18 cellular contexts compared by ENCODE assay signal in the genomic region with DNA sequence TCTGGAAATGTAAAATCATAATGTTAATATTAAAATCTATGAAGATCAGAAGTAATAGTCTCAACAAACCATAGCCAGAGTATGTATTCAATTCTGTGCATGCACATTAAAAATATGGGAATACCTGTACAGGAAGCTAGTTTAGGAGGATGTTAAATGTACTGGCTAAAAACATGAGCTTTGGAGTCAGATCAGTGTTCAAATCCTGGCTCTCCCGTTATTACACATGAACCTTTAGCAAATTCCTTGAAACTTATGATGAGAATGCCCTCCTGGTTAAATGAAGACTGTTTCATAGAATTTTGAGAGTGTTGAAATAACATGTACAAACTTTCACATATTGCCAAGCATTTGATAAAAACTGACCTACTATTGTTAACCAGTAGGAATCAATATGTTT. TPM values are rescaled to one million over a fixed set of nuclear protein-coding genes. Genes with fewer than 3 reads are reported as not detected.
DNase-seq lines count a peak whose midpoint lies in the region; ATAC-seq, FAIRE-seq and TF ChIP-seq lines count a peak whose summit lies in the region.
"Had no signal": no experiment of that assay in that cellular context is flagged by ENCODE, and none has a peak within 500 bp of the region (broad histone marks: within the 10 kb centered on the region; RNA-seq: fewer than 3 reads in every experiment).

No MANE protein-coding gene starts in this region.

- H3K27me3 ChIP-seq in HepG2 (ENCODE audit: control insufficient read depth in 1 of 2, insufficient read depth in 2 of 2, low read length in 2 of 2) (no peaks in the 10 kb centered on the region), right lobe of liver (no peaks in the 10 kb centered on the region), neuron (ENCODE audit: insufficient read depth, low read length) (no peaks in the 10 kb centered on the region), ovary (no peaks in the 10 kb centered on the region)
- H3K27me3 ChIP-seq: BLaER1 treated with 17β-estradiol and CSF1 and Interleukin-3, amounts not matched to agents 10 nM and 100 nM had no signal

- peaks cover 33% of the 10 kb centered on the region for H3K79me2 ChIP-seq in HepG2 (ENCODE audit: insufficient read depth, low read length)

- TF ChIP-seq POLR2A in HepG2 (IDR thresholded peaks at IDR 0.05; ENCODE audit: insufficient read depth in 1 of 2, low read depth in 2 of 2, low read length in 2 of 2) (no peak), right lobe of liver (IDR thresholded peaks at IDR 0.05) (no peak), ovary (IDR thresholded peaks at IDR 0.05) (no peak)

- H3K4me3 ChIP-seq in HepG2 (replicated peaks in 1 of 3; ENCODE audit: insufficient read depth in 1 of 3, low read depth in 2 of 3, low read length in 3 of 3) (no peak overlapping the region), right lobe of liver (no peak overlapping the region), neuron (ENCODE audit: low read length) (peak overlapping the region; percentile 89), ovary (no peak overlapping the region)
- H3K4me3 ChIP-seq: BLaER1 treated with 17β-estradiol and CSF1 and Interleukin-3, amounts not matched to agents 10 nM and 100 nM had no signal

- no peak overlapping the region for H3K27ac ChIP-seq in HepG2 (ENCODE audit: extremely low read length, insufficient read depth, low read length)
- no peak overlapping the region for H3K27ac ChIP-seq in right lobe of liver
- no peak overlapping the region for H3K27ac ChIP-seq in ovary
- H3K27ac ChIP-seq: BLaER1 treated with 17β-estradiol and CSF1 and Interleukin-3, amounts not matched to agents 10 nM and 100 nM had no signal

- CTCF ChIA-PET in HepG2 (lab: Yijun Ruan, JAX; ENCODE audit: low intra/inter-chr PET ratio, low total read pairs), result no interaction called here

- TF ChIP-seq CTCF in HepG2 (CRISPR knock-in tag; IDR thresholded peaks at IDR 0.05) (no peak), right lobe of liver (IDR thresholded peaks at IDR 0.05) (no peak), ovary (IDR thresholded peaks at IDR 0.05) (no peak)

- in situ Hi-C loops in HepG2 (cut with HindIII; ENCODE audit: extremely low pct_ligation_motif_present, low pct_unique_long_range_greater_than_20kb), result loop anchor here (25.0 kb wide), 1 partner anchor 420 kb away; no protein-coding TSS in a partner anchor

- BruUV-seq in HepG2 (replicated peaks; lab: Mats Ljungman, UMichigan), result no TSS peak

- no peak overlapping the region for H2AFZ ChIP-seq in HepG2 (ENCODE audit: low read length)
- H2AFZ ChIP-seq in neuron (ENCODE audit: low read depth, low read length), result no peak overlapping the region

- no peak for TF ChIP-seq RAD21 in HepG2 (CRISPR knock-in tag; IDR thresholded peaks at IDR 0.05)

- 80% methylated on average over 1 of the region's 1 CpG for WGBS in HepG2 (ENCODE audit: low lambda C conversion rate)
- WGBS in right lobe of liver (ENCODE audit: insufficient coverage, low coverage, low lambda C conversion rate, missing lambda C conversion rate), result 40% methylated on average over 1 of the region's 1 CpG
- 82 to 97% (median 90%) methylated on average over 1 of the region's 1 CpG for WGBS in ovary, 3 donors

- intact Hi-C loops in HepG2 (cut with micrococcal nuclease; ENCODE audit: unreplicated experiment), result no loop called here
- intact Hi-C loops in right lobe of liver (cut with DNase I), result no loop called here
- intact Hi-C loops in ovary (cut with DNase I), result no loop called here

- ATAC-seq in HepG2 (no peak), right lobe of liver (no peak), HG03280 (IDR thresholded peaks at IDR 0.05; ENCODE audit: unreplicated experiment) (no peak)

- no peak overlapping the region for H3K4me2 ChIP-seq in HepG2 (ENCODE audit: low read depth, low read length)
- H3K4me2 ChIP-seq: BLaER1 treated with 17β-estradiol and CSF1 and Interleukin-3, amounts not matched to agents 10 nM and 100 nM had no signal

- no peak overlapping the region for H3K9ac ChIP-seq in HepG2 (ENCODE audit: insufficient read depth, low read depth, low read length)
- H3K9ac ChIP-seq: BLaER1 treated with 17β-estradiol and CSF1 and Interleukin-3, amounts not matched to agents 10 nM and 100 nM had no signal

- H3K9me3 ChIP-seq in HepG2 (ENCODE audit: low read length) (no peaks in the 10 kb centered on the region), right lobe of liver (no peaks in the 10 kb centered on the region), neuron (ENCODE audit: low read length) (no peaks in the 10 kb centered on the region), ovary (no peaks in the 10 kb centered on the region)

- DNase-seq in HepG2 (ENCODE audit: low spot score) (no peak), right lobe of liver (no peak), ovary (no peak)
- no peak for DNase-seq in stimulated activated CD4-positive, alpha-beta T cell treated with anti-CD3 and anti-CD28 coated beads, Interleukin-4, amount 100 ng/mL, for 4 hours
- DNase-seq: ACHN; CD4-positive, CD25-positive, alpha-beta regulatory T cell; DMS153; DMS79 treated with DMSO at 0.1 percent for 48 hours; EL; GOT3; H9 had no signal

- POLR2A ChIA-PET in HepG2 (lab: Yijun Ruan, JAX), result no interaction called here

- H3K4me1 ChIP-seq in HepG2 (ENCODE audit: insufficient read depth, low read length), result peaks cover 23% of the 10 kb centered on the region
- H3K4me1 ChIP-seq in right lobe of liver, result peaks cover 0 to 4% (median 0%) of the 10 kb centered on the region in 4 donors
- peaks cover 9% of the 10 kb centered on the region for H3K4me1 ChIP-seq in neuron (ENCODE audit: insufficient read depth, low read length)
- no peaks in the 10 kb centered on the region for H3K4me1 ChIP-seq in ovary (ENCODE audit: insufficient read depth)
- H3K4me1 ChIP-seq: BLaER1 treated with 17β-estradiol and CSF1 and Interleukin-3, amounts not matched to agents 10 nM and 100 nM had no signal

- TF ChIP-seq EP300 in HepG2 (IDR thresholded peaks at IDR 0.05; ENCODE audit: low read depth in 2 of 2, low read length in 2 of 2) (no peak), HepG2 (CRISPR knock-in tag; IDR thresholded peaks at IDR 0.05; ENCODE audit: borderline replicate concordance) (no peak), ovary (IDR thresholded peaks at IDR 0.05) (no peak)

- no peaks in the 10 kb centered on the region for H4K20me1 ChIP-seq in HepG2 (ENCODE audit: insufficient read depth, low read length)
- H4K20me1 ChIP-seq: BLaER1 treated with 17β-estradiol and CSF1 and Interleukin-3, amounts not matched to agents 10 nM and 100 nM had no signal

- no peaks in the 10 kb centered on the region for H3K36me3 ChIP-seq in HepG2 (replicated peaks in 1 of 2; ENCODE audit: control insufficient read depth in 1 of 2, insufficient read depth in 2 of 2, low read length in 2 of 2)
- H3K36me3 ChIP-seq in right lobe of liver, result no peaks in the 10 kb centered on the region
- peaks cover 35% of the 10 kb centered on the region for H3K36me3 ChIP-seq in neuron (ENCODE audit: insufficient read depth, low read length)
- no peaks in the 10 kb centered on the region for H3K36me3 ChIP-seq in ovary
- H3K36me3 ChIP-seq: BLaER1 treated with 17β-estradiol and CSF1 and Interleukin-3, amounts not matched to agents 10 nM and 100 nM had no signal

- FAIRE-seq in HepG2 (lab: Jason Lieb, UNC), result no peak
- FAIRE-seq in colon (lab: Jason Lieb, UNC), result peak; percentile 68
- FAIRE-seq: GM12891, GM19239, HTR-8/SVneo had no signal

TF ChIP-seq in HepG2, 621 proteins besides CTCF, POLR2A, EP300 and RAD21 (continues in another document):
- TF ChIP-seq AGO2 (optimal IDR thresholded peaks at IDR 0.05; ENCODE audit: low read depth, low read length) (peak; percentile 29), ZNF749 (CRISPR knock-in tag; IDR thresholded peaks at IDR 0.05; ENCODE audit: borderline replicate concordance) (no peak), HOXA3 (CRISPR knock-in tag; IDR thresholded peaks at IDR 0.05) (no peak), RFXAP (CRISPR knock-in tag; IDR thresholded peaks at IDR 0.05; ENCODE audit: borderline replicate concordance) (no peak), RBFOX2 (IDR thresholded peaks at IDR 0.05; ENCODE audit: low read depth, low read length) (peak; percentile 55)
- TF ChIP-seq, protein P1, sequence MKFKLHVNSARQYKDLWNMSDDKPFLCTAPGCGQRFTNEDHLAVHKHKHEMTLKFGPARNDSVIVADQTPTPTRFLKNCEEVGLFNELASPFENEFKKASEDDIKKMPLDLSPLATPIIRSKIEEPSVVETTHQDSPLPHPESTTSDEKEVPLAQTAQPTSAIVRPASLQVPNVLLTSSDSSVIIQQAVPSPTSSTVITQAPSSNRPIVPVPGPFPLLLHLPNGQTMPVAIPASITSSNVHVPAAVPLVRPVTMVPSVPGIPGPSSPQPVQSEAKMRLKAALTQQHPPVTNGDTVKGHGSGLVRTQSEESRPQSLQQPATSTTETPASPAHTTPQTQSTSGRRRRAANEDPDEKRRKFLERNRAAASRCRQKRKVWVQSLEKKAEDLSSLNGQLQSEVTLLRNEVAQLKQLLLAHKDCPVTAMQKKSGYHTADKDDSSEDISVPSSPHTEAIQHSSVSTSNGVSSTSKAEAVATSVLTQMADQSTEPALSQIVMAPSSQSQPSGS (CRISPR knock-in tag; IDR thresholded peaks at IDR 0.05), result no peak

RNA-seq across cellular contexts. Expression of a gene that starts 4.6 kb away (rescaled TPM):
- 25.6 and 29.3 TPM in 2 replicates for total RNA-seq in HepG2 (2016; rRNA removed; fragmentation: Illumina TruSeq; extraction: Trizol)
- total RNA-seq in HepG2 (2016; cell fraction: cytosol; rRNA removed; fragmentation: Illumina TruSeq; extraction: Trizol; ENCODE audit: low read depth), result 17.3 and 19.0 TPM in 2 replicates
- 26.6 and 32.4 TPM in 2 replicates for total RNA-seq in HepG2 (2016; cell fraction: insoluble cytoplasmic fraction; rRNA removed; fragmentation: Illumina TruSeq; extraction: Trizol)
- 26.0 and 30.7 TPM in 2 replicates for total RNA-seq in HepG2 (2016; cell fraction: membrane; rRNA removed; fragmentation: Illumina TruSeq; extraction: Trizol)
- 21.7 and 22.6 TPM in 2 replicates for total RNA-seq in HepG2 (2016; cell fraction: nucleus; rRNA removed; fragmentation: Illumina TruSeq; extraction: Trizol)
- 6.1 and 10.8 TPM in 2 replicates for polyA plus RNA-seq in HepG2 (2011; rRNA removed)
- polyA plus RNA-seq in HepG2 (2011; cell fraction: cytosol; rRNA removed), result 6.0 and 7.0 TPM in 2 replicates
- polyA plus RNA-seq in HepG2 (2011; cell fraction: nucleus; rRNA removed), result 5.0 and 6.5 TPM in 2 replicates
- 12.3 and 18.1 TPM in 2 replicates for polyA plus RNA-seq in HepG2 (2012)
- 14.8 and 18.0 TPM in 2 replicates for polyA plus RNA-seq in HepG2 (2016; cell fraction: cytosol; fragmentation: Illumina TruSeq; extraction: Trizol; ENCODE audit: low read depth)
- polyA plus RNA-seq in HepG2 (2016; cell fraction: insoluble cytoplasmic fraction; fragmentation: Illumina TruSeq; extraction: Trizol; ENCODE audit: low read depth), result 22.2 and 26.1 TPM in 2 replicates
- polyA plus RNA-seq in HepG2 (2016; cell fraction: membrane; fragmentation: Illumina TruSeq; extraction: Trizol; ENCODE audit: low read depth), result 19.9 and 20.0 TPM in 2 replicates
- polyA plus RNA-seq in HepG2 (2016; cell fraction: nucleus; fragmentation: Illumina TruSeq; extraction: Trizol; ENCODE audit: insufficient read depth, low read depth), result 17.8 and 20.7 TPM in 2 replicates
- 6.7 and 12.2 TPM in 2 replicates for polyA minus RNA-seq in HepG2 (2011; rRNA and poly(A)+ RNA removed; ENCODE audit: low replicate concordance)
- polyA minus RNA-seq in HepG2 (2011; cell fraction: cytosol; rRNA and poly(A)+ RNA removed), result 5.7 and 6.4 TPM in 2 replicates
- 30.6 and 38.9 TPM in 2 replicates for polyA minus RNA-seq in HepG2 (2011; cell fraction: nucleus; rRNA and poly(A)+ RNA removed)
- 10 to 100 TPM in 2 of 6 experiments, 1 to 10 TPM in 4; 4.4 to 19.2 (median 8.3) TPM for total RNA-seq in right lobe of liver
- 10 to 100 TPM in 3 of 7 donors, 1 to 10 TPM in 4; 4.6 to 32.2 (median 9.5) TPM for total RNA-seq in ovary
- 10 to 100 TPM; 17.1 to 22.3 TPM for polyA plus RNA-seq in ovary
